Comparison of ENCODE assay signal across 31 cellular contexts in genomic region chr18:30121397-30121796, GRCh38.
"Had no signal": no experiment of that assay in that cellular context is flagged by ENCODE, and none has a peak within 500 bp of the region (broad histone marks: within the 10 kb centered on the region; RNA-seq: fewer than 3 reads in every experiment).

No MANE protein-coding gene starts in this region.

- H3K36me3 ChIP-seq: Peyer's patch, SJSA1 had no signal

- H3K27me3 ChIP-seq: Peyer's patch, SJSA1 had no signal

- H3K27ac ChIP-seq: Peyer's patch, SJSA1 had no signal

- H3K4me3 ChIP-seq: Peyer's patch, SJSA1 had no signal

- H3K4me1 ChIP-seq: Peyer's patch, SJSA1 had no signal

- H3K9ac ChIP-seq: SK-N-SH had no signal

- H3K9me3 ChIP-seq: Peyer's patch, SJSA1, SK-N-SH had no signal

- H3K9me2 ChIP-seq: SK-N-SH had no signal

- DNase-seq: Kasumi-1, MM.1S, MV-4-11, NCI-H1092 treated with DMSO at 0.1 percent for 48 hours, NCI-H1105 treated with DMSO at 0.1 percent for 48 hours, NCI-H1417, NCI-H1436, NCI-H146, NCI-H1694, NCI-H187, NCI-H1930, NCI-H2029 treated with DMSO at 0.1 percent for 48 hours, NCI-H2081 treated with DMSO at 0.1 percent for 48 hours, NCI-H2107, NCI-H2171, NCI-H226, NCI-H446 treated with DMSO at 0.1 percent for 48 hours, NCI-H510A, NCI-H524, NCI-H526, NCI-H69, NCI-H748 treated with DMSO at 0.1 percent for 48 hours, NCI-H82, Peyer's patch, Right ventricle myocardium superior, RPMI8226, SHP77 treated with DMSO at 0.1 percent for 48 hours, SK-N-SH, SW 1271, T-helper 1 cell had no signal

- H3K4me2 ChIP-seq: SK-N-SH had no signal
